26 cellular contexts compared by ENCODE assay signal in genomic region chr3:129063841-129064482, GRCh38. TPM values are rescaled to one million over a fixed set of nuclear protein-coding genes. Genes with fewer than 3 reads are reported as not detected.
DNase-seq lines count a peak whose midpoint lies in the region; ATAC-seq and TF ChIP-seq lines count a peak whose summit lies in the region.
"Had no signal": no experiment of that assay in that cellular context is flagged by ENCODE, and none has a peak within 500 bp of the region (broad histone marks: within the 10 kb centered on the region; RNA-seq: fewer than 3 reads in every experiment).

No MANE protein-coding gene starts in this region.

- TF ChIP-seq CTCF in RWPE1 (conservative IDR thresholded peaks at IDR 0.05; ENCODE audit: low read depth), result no peak
- TF ChIP-seq CTCF in vagina (IDR thresholded peaks at IDR 0.05), result no peak

- no peak overlapping the region for H2AFZ ChIP-seq in neuronal stem cell (ENCODE audit: low read length)

- ATAC-seq in GM19395 (IDR thresholded peaks at IDR 0.05; ENCODE audit: unreplicated experiment), result no peak
- no peak for ATAC-seq in HG03432 (IDR thresholded peaks at IDR 0.05; ENCODE audit: unreplicated experiment)
- ATAC-seq: body of pancreas had no signal

- H3K23ac ChIP-seq in neuronal stem cell (ENCODE audit: low read depth, low read length, poor library complexity), result no peak overlapping the region

- H3K9me3 ChIP-seq in neuronal stem cell (replicated peaks in 1 of 2; ENCODE audit: control insufficient read depth in 2 of 2, insufficient read depth in 1 of 2, low read depth in 1 of 2, low read length in 2 of 2), result no peaks in the 10 kb centered on the region
- H3K9me3 ChIP-seq in vagina, result no peaks in the 10 kb centered on the region
- H3K9me3 ChIP-seq: adrenal gland, body of pancreas, left ventricle myocardium inferior, ovary, upper lobe of left lung had no signal

- DNase-seq in D341Med (ENCODE audit: low spot score), result peak; percentile 18
- DNase-seq in NCI-H2029 (lab: John Stamatoyannopoulos, UW), result peak; percentile 74
- DNase-seq in RWPE1 (ENCODE audit: low spot score), result no peak
- no peak for DNase-seq in neuronal stem cell (ENCODE audit: low spot score)
- no peak for DNase-seq in vagina (ENCODE audit: extremely low spot score in 2 of 2)
- DNase-seq: activated CD4-positive, alpha-beta T cell treated with anti-CD3 and anti-CD28 coated beads, Interleukin-2, amount 50 U/mL, for 4 hours; activated naive CD4-positive, alpha-beta T cell treated with anti-CD3 and anti-CD28 coated beads for 36 hours; adrenal gland; Calu3; cerebellar nuclear complex; EL; glutamatergic neuron; GOT3; left ventricle myocardium inferior; NCI-H1105; retina; stimulated activated CD4-positive, alpha-beta T cell treated with anti-CD3 and anti-CD28 coated beads, Interleukin-2, amount 100 ng/mL, for 48 hours; T-helper 1 cell had no signal

- no peak overlapping the region for H2BK5ac ChIP-seq in neuronal stem cell (ENCODE audit: low read length)

- CTCF ChIA-PET in RWPE1 (lab: Yijun Ruan, JAX), result interaction anchor here (0.6 kb wide), 1 partner anchor 199 kb away, joined by 4 read pairs; no protein-coding TSS in a partner anchor

- H3K4me1 ChIP-seq in neuronal stem cell (ENCODE audit: control insufficient read depth in 2 of 2, insufficient read depth in 1 of 2, low read depth in 1 of 2, low read length in 2 of 2), result no peaks in the 10 kb centered on the region
- H3K4me1 ChIP-seq in vagina, result no peaks in the 10 kb centered on the region

- no peaks in the 10 kb centered on the region for H3K36me3 ChIP-seq in neuronal stem cell (replicated peaks in 1 of 2; ENCODE audit: control insufficient read depth in 2 of 2, insufficient read depth in 2 of 2, low read length in 2 of 2)
- no peaks in the 10 kb centered on the region for H3K36me3 ChIP-seq in vagina
- H3K36me3 ChIP-seq: adrenal gland, left ventricle myocardium inferior, ovary, upper lobe of left lung had no signal

- H3K4ac ChIP-seq in neuronal stem cell (ENCODE audit: low read length), result no peak overlapping the region

- H2BK12ac ChIP-seq in neuronal stem cell (ENCODE audit: low read length), result no peak overlapping the region

- H3K27me3 ChIP-seq in neuronal stem cell (ENCODE audit: control insufficient read depth in 3 of 3, insufficient read depth in 3 of 3, low read depth in 1 of 3, low read length in 3 of 3) (peaks cover 0 to 16% (median 0%) of the 10 kb centered on the region in 3 experiments), vagina (no peaks in the 10 kb centered on the region)
- H3K27me3 ChIP-seq: adrenal gland, body of pancreas, ovary, upper lobe of left lung had no signal

- no peak overlapping the region for H2AK5ac ChIP-seq in neuronal stem cell (ENCODE audit: low read depth, low read length)

- H3K18ac ChIP-seq in neuronal stem cell (ENCODE audit: low read length), result peak overlapping the region; percentile 23

- H3K4me3 ChIP-seq in neuronal stem cell (ENCODE audit: low read length in 2 of 2), result no peak overlapping the region
- H3K4me3 ChIP-seq in vagina, result no peak overlapping the region
- H3K4me3 ChIP-seq: adrenal gland, body of pancreas, dorsolateral prefrontal cortex, left ventricle myocardium inferior, ovary, upper lobe of left lung had no signal

- H4K8ac ChIP-seq in neuronal stem cell (ENCODE audit: low read depth, low read length), result no peak overlapping the region

- WGBS in neuronal stem cell (ENCODE audit: extremely low coverage in 2 of 2, insufficient read length in 2 of 2, insufficient replicate concordance in 1 of 2), 2 donors, result no CpG with 5 or more reads among the region's 15 CpGs

- no peak overlapping the region for H4K91ac ChIP-seq in neuronal stem cell (ENCODE audit: low read depth, low read length, poor library complexity)

- POLR2A ChIA-PET in RWPE1 (lab: Yijun Ruan, JAX; ENCODE audit: low non-redundant PET), result no interaction called here

- no peaks in the 10 kb centered on the region for H3K79me1 ChIP-seq in neuronal stem cell (ENCODE audit: low read depth, low read length)

- H2BK15ac ChIP-seq in neuronal stem cell (ENCODE audit: low read length), result no peak overlapping the region

- intact Hi-C loops in vagina (cut with DNase I), result no loop called here

- no peak overlapping the region for H3K9ac ChIP-seq in neuronal stem cell (ENCODE audit: low read depth, low read length, poor library complexity)

- no peak overlapping the region for H3K4me2 ChIP-seq in neuronal stem cell (ENCODE audit: insufficient read depth, low read length, poor library complexity, severe bottlenecking)

- H2BK120ac ChIP-seq in neuronal stem cell (ENCODE audit: low read depth, low read length), result no peak overlapping the region

- H3K27ac ChIP-seq in RWPE1, result peak overlapping the region; percentile 59
- H3K27ac ChIP-seq in neuronal stem cell (replicated peaks; ENCODE audit: low read length), result no peak overlapping the region
- no peak overlapping the region for H3K27ac ChIP-seq in vagina
- H3K27ac ChIP-seq: adrenal gland, body of pancreas, dorsolateral prefrontal cortex, left ventricle myocardium inferior, ovary, upper lobe of left lung had no signal

- no peak overlapping the region for H3K14ac ChIP-seq in neuronal stem cell (ENCODE audit: low read length)

- no peak for TF ChIP-seq POLR2A in vagina (IDR thresholded peaks at IDR 0.05)

RNA-seq across cellular contexts. Expression of gene GP9, which starts 3.4 kb away (rescaled TPM):
- not detected for polyA plus RNA-seq in neuronal stem cell (2013, experiment 1 of 2)
- polyA plus RNA-seq in neuronal stem cell (2013, experiment 2 of 2), result not detected
- total RNA-seq in vagina, result not detected
- total RNA-seq: activated naive CD4-positive, alpha-beta T cell treated with anti-CD3 and anti-CD28 coated beads for 36 hours; activated T-helper 1 cell treated with anti-CD3 and anti-CD28 coated beads, Interleukin-12 subunit alpha, Interleukin-12 subunit beta, Interleukin-2, Interleukin-4 antibody, amounts not matched to agents 30 ng/mL and 10 ng/mL and 1 ng/mL, durations not matched to agents 14 hours and 24 hours and 36 hours; adrenal gland; body of pancreas; Calu3; left ventricle myocardium inferior; mesothelial cell of epicardium; ovary had no signal
- polyA plus RNA-seq: ovary had no signal

RNA-seq across cellular contexts. Expression of gene RAB43, which starts 57.6 kb away (rescaled TPM):
- polyA plus RNA-seq in neuronal stem cell (2013, experiment 1 of 2), result 5.4 TPM
- 5.7 TPM for polyA plus RNA-seq in neuronal stem cell (2013, experiment 2 of 2)
- total RNA-seq in vagina, result 8.6 TPM

Comparison
In these comparisons a context has a peak if more than half of its experiments do, and no peak if none do; other contexts are left out.
1. DNase-seq: peak in D341Med (single experiment) and NCI-H2029 (single experiment); none in RWPE1 (single experiment), neuronal stem cell (single experiment) and vagina (0 of 2).